Comparison of ENCODE assay signal across 8 cellular contexts in genomic region chr12:14768823-14769405, GRCh38. TPM values are rescaled to one million over a fixed set of nuclear protein-coding genes. Genes with fewer than 3 reads are reported as not detected.
DNase-seq lines count a peak whose midpoint lies in the region; ATAC-seq and TF ChIP-seq lines count a peak whose summit lies in the region.

No MANE protein-coding gene starts in this region.

- H3K79me1 ChIP-seq in mesenchymal stem cell (replicated peaks; ENCODE audit: low read length, poor library complexity, severe bottlenecking) = peaks cover 4% of the 10 kb centered on the region

- CTCF ChIA-PET in Calu3 (lab: Charles Lee) = interaction anchor here (0.6 to 3.2 kb wide), 6 partner anchors 13 to 531 kb away, joined by 3 to 18 read pairs (median 6); partner anchors contain the start of genes C12orf60 and WBP11

- DNase-seq in Calu3 (no peak), RWPE2 (ENCODE audit: low spot score) (no peak), breast epithelium (ENCODE audit: low spot score in 2 of 2) (no peak), mesenchymal stem cell (peak; percentile 59), NCI-H146 (lab: John Stamatoyannopoulos, UW) (no peak)

- H3K18ac ChIP-seq in mesenchymal stem cell (ENCODE audit: low read depth in 1 of 2, low read length in 2 of 2) = peak overlapping the region in 1 of 2 experiments; percentile 1

- H2BK120ac ChIP-seq in mesenchymal stem cell (ENCODE audit: low read depth, low read length) = no peak overlapping the region

- H3K4me2 ChIP-seq in mesenchymal stem cell (ENCODE audit: low read length, poor library complexity, severe bottlenecking) = peak overlapping the region; percentile 92

- H3K27ac ChIP-seq in RWPE2 (ENCODE audit: poor library complexity, severe bottlenecking) (peak overlapping the region; percentile 82), breast epithelium (peak overlapping the region; percentile 95), mesenchymal stem cell (ENCODE audit: low read length, poor library complexity, severe bottlenecking) (peak overlapping the region; percentile 20), stomach smooth muscle (ENCODE audit: low read length) (peak overlapping the region; percentile 92)

- TF ChIP-seq CTCF in Calu3 (IDR thresholded peaks at IDR 0.05; ENCODE audit: unreplicated experiment) (no peak), RWPE2 (IDR thresholded peaks at IDR 0.05; ENCODE audit: poor library complexity, severe bottlenecking) (no peak), breast epithelium (IDR thresholded peaks at IDR 0.05) (no peak)

- H3K27me3 ChIP-seq in RWPE2 (ENCODE audit: insufficient read depth, poor library complexity, severe bottlenecking) (no peaks in the 10 kb centered on the region), breast epithelium (no peaks in the 10 kb centered on the region), mesenchymal stem cell (ENCODE audit: control insufficient read depth in 1 of 2, insufficient read depth in 1 of 2, low read length in 2 of 2) (no peaks in the 10 kb centered on the region), stomach smooth muscle (ENCODE audit: control insufficient read depth in 1 of 2, insufficient read depth in 2 of 2, low read length in 2 of 2) (no peaks in the 10 kb centered on the region)

- no peaks in the 10 kb centered on the region for H3K27me3 Mint-ChIP-seq in Calu3 (ENCODE audit: unreplicated experiment)

- H3K36me3 ChIP-seq in RWPE2 (ENCODE audit: low read depth) (no peaks in the 10 kb centered on the region), breast epithelium (no peaks in the 10 kb centered on the region), mesenchymal stem cell (ENCODE audit: control insufficient read depth in 1 of 2, insufficient read depth in 2 of 2, low read depth in 1 of 2, low read length in 2 of 2) (peaks cover 0 to 23% of the 10 kb centered on the region in 2 experiments), stomach smooth muscle (ENCODE audit: control insufficient read depth in 2 of 2, insufficient read depth in 2 of 2, low read length in 2 of 2) (peaks cover 0 to 2% of the 10 kb centered on the region in 2 donors)

- ATAC-seq in RWPE2 (ENCODE audit: low read depth) (no peak), HG03521 (IDR thresholded peaks at IDR 0.05; ENCODE audit: unreplicated experiment) (no peak), HG03439 (IDR thresholded peaks at IDR 0.05; ENCODE audit: unreplicated experiment) (no peak)

- peak overlapping the region; percentile 99 for H3K9ac ChIP-seq in mesenchymal stem cell (ENCODE audit: low read length)
- peak overlapping the region in 1 of 2 donors; percentile 92 for H3K9ac ChIP-seq in stomach smooth muscle (ENCODE audit: low read length in 2 of 2)

- H3K36me3 Mint-ChIP-seq in Calu3 (ENCODE audit: insufficient read depth, unreplicated experiment) = peaks cover 61% of the 10 kb centered on the region

- H3K4ac ChIP-seq in mesenchymal stem cell (ENCODE audit: low read depth in 1 of 2, low read length in 2 of 2) = no peak overlapping the region

- WGBS in mesenchymal stem cell = 59% methylated on average over 14 of the region's 16 CpGs

- H3K4me1 ChIP-seq in RWPE2 (ENCODE audit: insufficient read depth, poor library complexity, severe bottlenecking) (no peaks in the 10 kb centered on the region), breast epithelium (no peaks in the 10 kb centered on the region), mesenchymal stem cell (ENCODE audit: control insufficient read depth, insufficient read depth, low read depth, low read length) (peaks cover 8% of the 10 kb centered on the region), stomach smooth muscle (ENCODE audit: control insufficient read depth, insufficient read depth, low read length) (peaks cover 11% of the 10 kb centered on the region)

- no peak overlapping the region for H2BK12ac ChIP-seq in mesenchymal stem cell (ENCODE audit: low read length in 2 of 2)

- H3K9me3 ChIP-seq in RWPE2 (ENCODE audit: severe bottlenecking) = no peaks in the 10 kb centered on the region
- peaks cover 0 to 11% of the 10 kb centered on the region in 2 donors for H3K9me3 ChIP-seq in breast epithelium
- no peaks in the 10 kb centered on the region for H3K9me3 ChIP-seq in mesenchymal stem cell (ENCODE audit: control insufficient read depth, low read length)
- no peaks in the 10 kb centered on the region for H3K9me3 ChIP-seq in stomach smooth muscle (ENCODE audit: control insufficient read depth in 2 of 2, low read length in 2 of 2)

- H2AFZ ChIP-seq in mesenchymal stem cell (ENCODE audit: low read depth, low read length) = peak overlapping the region; percentile 79

- H3K14ac ChIP-seq in mesenchymal stem cell (ENCODE audit: low read length in 2 of 2) = no peak overlapping the region

- H3K4me1 Mint-ChIP-seq in Calu3 (ENCODE audit: low read depth, unreplicated experiment) = peaks cover 11% of the 10 kb centered on the region

- H3K27ac Mint-ChIP-seq in Calu3 (ENCODE audit: unreplicated experiment) = peak overlapping the region; percentile 98

- TF ChIP-seq POLR2A in breast epithelium (IDR thresholded peaks at IDR 0.05) = no peak

- no TSS peak for BruUV-seq in Calu3 (replicated peaks; lab: Mats Ljungman, UMichigan)

- intact Hi-C loops in Calu3 (cut with micrococcal nuclease; ENCODE audit: unreplicated experiment) = no loop called here
- intact Hi-C loops in breast epithelium (cut with DNase I; ENCODE audit: low total_unique reads) = no loop called here

- H2AK5ac ChIP-seq in mesenchymal stem cell (ENCODE audit: low read length, severe bottlenecking) = peak overlapping the region; percentile 53

- H2BK5ac ChIP-seq in mesenchymal stem cell (ENCODE audit: low read depth, low read length, poor library complexity, severe bottlenecking) = no peak overlapping the region

- no peak overlapping the region for H2BK15ac ChIP-seq in mesenchymal stem cell (ENCODE audit: low read depth, poor library complexity, severe bottlenecking)

- H3K4me3 ChIP-seq in RWPE2 (ENCODE audit: severe bottlenecking) (peak overlapping the region; percentile 68), breast epithelium (peak overlapping the region; percentile 73 to 88 (median 78)), mesenchymal stem cell (ENCODE audit: insufficient read depth in 1 of 2, low read depth in 1 of 2, low read length in 2 of 2) (peak overlapping the region; percentile 69 to 100), stomach smooth muscle (ENCODE audit: low read length in 2 of 2) (peak overlapping the region; percentile 96 to 98)

- peak overlapping the region; percentile 94 for H3K4me3 Mint-ChIP-seq in Calu3 (ENCODE audit: low read depth, unreplicated experiment)

- H3K9me3 Mint-ChIP-seq in Calu3 (ENCODE audit: low read depth, unreplicated experiment) = peaks cover 5% of the 10 kb centered on the region

- no peak overlapping the region for H4K8ac ChIP-seq in mesenchymal stem cell (ENCODE audit: low read length)

- H3K23ac ChIP-seq in mesenchymal stem cell (ENCODE audit: low read length in 2 of 2) = no peak overlapping the region

- H4K91ac ChIP-seq in mesenchymal stem cell (ENCODE audit: low read length) = no peak overlapping the region

RNA-seq across cellular contexts. Expression of gene WBP11, which starts 34.4 kb away (rescaled TPM):
- total RNA-seq in Calu3 (2022) (75.9 and 97.4 TPM in 2 replicates), breast epithelium (10 to 100 TPM; 20.3 to 22.8 (median 22.1) TPM)
- polyA plus RNA-seq in mesenchymal stem cell (2013, experiment 1 of 2) = 58.2 TPM
- polyA plus RNA-seq in mesenchymal stem cell (2013, experiment 2 of 2) = 50.6 TPM

RNA-seq across cellular contexts. Expression of gene C12orf60, which starts 34.6 kb away (rescaled TPM):
- total RNA-seq in Calu3 (2022) (0.95 and 1.2 TPM in 2 replicates), breast epithelium (1 to 10 TPM; 1.4 to 2.3 (median 1.6) TPM)
- 1.8 TPM for polyA plus RNA-seq in mesenchymal stem cell (2013, experiment 1 of 2)
- polyA plus RNA-seq in mesenchymal stem cell (2013, experiment 2 of 2) = 1.4 TPM

RNA-seq across cellular contexts. Expression of gene SMCO3, which starts 45.1 kb away (rescaled TPM):
- not detected in 2 replicates for total RNA-seq in Calu3 (2022)
- under 1 TPM in 2 of 3 donors, not detected in 1; 0.33 to 0.59 TPM for total RNA-seq in breast epithelium
- 0.26 TPM for polyA plus RNA-seq in mesenchymal stem cell (2013, experiment 1 of 2)
- 0.19 TPM for polyA plus RNA-seq in mesenchymal stem cell (2013, experiment 2 of 2)

Comparison
In these comparisons a context has a peak if more than half of its experiments do, and no peak if none do; other contexts are left out.
1. H3K27ac ChIP-seq: peak in every context shown above with its lines; median percentile 95 in breast epithelium; 92 in stomach smooth muscle; 82 in RWPE2; 20 in mesenchymal stem cell.